8 cellular contexts compared by ENCODE assay signal in genomic region chr2:64873472-64873924, GRCh38.
DNase-seq lines count a peak whose midpoint lies in the region; ATAC-seq and TF ChIP-seq lines count a peak whose summit lies in the region.

No MANE protein-coding gene starts in this region.

- CTCF ChIA-PET in MCF 10A (lab: Yijun Ruan, JAX), result interaction anchor here (0.6 to 2.3 kb wide), 36 partner anchors 11 to 1927 kb away, joined by 3 to 14 read pairs (median 4); no protein-coding TSS in a partner anchor

- ATAC-seq in HG02763 (IDR thresholded peaks at IDR 0.05; ENCODE audit: unreplicated experiment) (peak; percentile 79), left lung (peak; percentile 94)

- no peaks in the 10 kb centered on the region for H3K27me3 ChIP-seq in left lung

- TF ChIP-seq CTCF in VCaP (conservative IDR thresholded peaks at IDR 0.05) (peak; percentile 98), MCF 10A (IDR thresholded peaks at IDR 0.05; ENCODE audit: unreplicated experiment) (peak; percentile 93), left lung (IDR thresholded peaks at IDR 0.05) (peak; percentile 94 to 98)

- no peak overlapping the region for H3K4me3 Mint-ChIP-seq in MCF 10A (ENCODE audit: unreplicated experiment)

- H3K36me3 ChIP-seq in left lung, result no peaks in the 10 kb centered on the region

- no peaks in the 10 kb centered on the region for H3K9me3 ChIP-seq in left lung

- POLR2A ChIA-PET in MCF 10A (lab: Yijun Ruan, JAX), result interaction anchor here (0.5 to 1.6 kb wide), 8 partner anchors 35 to 1350 kb away, joined by 3 to 5 read pairs (median 3); partner anchors contain the start of gene SERTAD2

- peaks cover 15% of the 10 kb centered on the region for H3K4me1 Mint-ChIP-seq in MCF 10A (ENCODE audit: insufficient read depth, unreplicated experiment)

- H3K27ac Mint-ChIP-seq in MCF 10A (ENCODE audit: low read depth, unreplicated experiment), result no peak overlapping the region

- no peaks in the 10 kb centered on the region for H3K27me3 Mint-ChIP-seq in MCF 10A (ENCODE audit: insufficient read depth, unreplicated experiment)

- H3K4me1 ChIP-seq in left lung, result peaks cover 8 to 17% of the 10 kb centered on the region in 2 donors

- no peak overlapping the region for H3K4me3 ChIP-seq in left lung

- H3K27ac ChIP-seq in VCaP, result no peak overlapping the region; the same call in 1 of the 2 replicates
- H3K27ac ChIP-seq in left lung, result no peak overlapping the region

- intact Hi-C loops in MCF 10A (cut with micrococcal nuclease) (loop anchor here (1.0 to 5.0 kb wide), 3 partner anchors 279 to 541 kb away; no protein-coding TSS in a partner anchor), left lung (cut with DNase I) (loop anchor here in 1 of 2 donors (5.0 kb wide), 1 partner anchor 286 kb away; no protein-coding TSS in a partner anchor)

- H3K36me3 Mint-ChIP-seq in MCF 10A (ENCODE audit: insufficient read depth, unreplicated experiment), result no peaks in the 10 kb centered on the region

- DNase-seq in SIG-M5 treated with dmso at 0.1 percent for 504 hours (lab: John Stamatoyannopoulos, UW; ENCODE audit: unreplicated experiment) (peak; percentile 58), SIG-M5 (lab: John Stamatoyannopoulos, UW) (no peak), NCI-H187 (lab: John Stamatoyannopoulos, UW) (peak; percentile 70 to 82), MCF 10A (ENCODE audit: unreplicated experiment) (peak; percentile 74), left lung (peak; percentile 81 to 98)
- peak; percentile 81 for DNase-seq in stimulated activated CD4-positive, alpha-beta T cell treated with anti-CD3 and anti-CD28 coated beads, Interleukin-4, amount 100 ng/mL, for 1 hour

- no TSS peak for BruUV-seq in MCF 10A (replicated peaks; lab: Mats Ljungman, UMichigan)

- H3K9me3 Mint-ChIP-seq in MCF 10A (ENCODE audit: unreplicated experiment), result no peaks in the 10 kb centered on the region
